In genomic region chr12:92759634-92760268, GRCh38 we compare ENCODE assay signal across 14 cellular contexts. TPM values are rescaled to one million over a fixed set of nuclear protein-coding genes. Genes with fewer than 3 reads are reported as not detected.
A peak's percentile ranks its signal among the peaks of the same experiment; 100 is the strongest.
DNase-seq lines count a peak whose midpoint lies in the region; ATAC-seq, FAIRE-seq and TF ChIP-seq lines count a peak whose summit lies in the region.
"Had no signal": no experiment of that assay in that cellular context is flagged by ENCODE, and none has a peak within 500 bp of the region (broad histone marks: within the 10 kb centered on the region; RNA-seq: fewer than 3 reads in every experiment).

No MANE protein-coding gene starts in this region.

- no peak for ATAC-seq in HG03025 (IDR thresholded peaks at IDR 0.05; ENCODE audit: low FRiP score, unreplicated experiment)
- ATAC-seq in HG03095 (IDR thresholded peaks at IDR 0.05; ENCODE audit: unreplicated experiment) = no peak

- DNase-seq in AG20443 (ENCODE audit: low spot score) (peak; percentile 81), LHCN-M2 (ENCODE audit: low read depth) (peak; percentile 94), astrocyte (ENCODE audit: low read depth) (peak; percentile 98), iris pigment epithelial cell (ENCODE audit: low read depth) (peak; percentile 98), NCI-H187 treated with DMSO at 0.1 percent for 48 hours (lab: John Stamatoyannopoulos, UW) (no peak), ovary (no peak)
- DNase-seq: activated CD4-positive, alpha-beta T cell treated with anti-CD3 and anti-CD28 coated beads, Interleukin-2, amount 10 ng/mL, durations not matched to agents 24 days and 14 days; activated naive CD4-positive, alpha-beta T cell treated with anti-CD3 and anti-CD28 coated beads, Interleukin-2, amount 50 U/mL, for 16 hours; DND-41; esophagus squamous epithelium; transverse colon had no signal

- TF ChIP-seq CTCF in astrocyte (IDR thresholded peaks at IDR 0.05; ENCODE audit: insufficient read depth, low read depth, low read length) (no peak), ovary (IDR thresholded peaks at IDR 0.05) (no peak)

- no peak overlapping the region for H2AFZ ChIP-seq in astrocyte (ENCODE audit: low read depth, low read length)

- no peaks in the 10 kb centered on the region for H4K20me1 ChIP-seq in astrocyte (ENCODE audit: insufficient read depth, low read length)

- H3K27me3 ChIP-seq in astrocyte (ENCODE audit: insufficient read depth, low read length) (no peaks in the 10 kb centered on the region), ovary (no peaks in the 10 kb centered on the region)
- H3K27me3 ChIP-seq: esophagus squamous epithelium, transverse colon had no signal

- 80 to 82% (median 80%) methylated on average over 3 of the region's 3 CpGs for WGBS in ovary, 3 donors

- H3K27ac ChIP-seq in astrocyte (ENCODE audit: low read depth, low read length) (peak overlapping the region; percentile 56), ovary (no peak overlapping the region)
- H3K27ac ChIP-seq: esophagus squamous epithelium, KMS-11, transverse colon had no signal

- no peaks in the 10 kb centered on the region for H3K27me3 Mint-ChIP-seq in astrocyte (ENCODE audit: low read depth, unreplicated experiment)

- no peak for TF ChIP-seq EP300 in ovary (IDR thresholded peaks at IDR 0.05)

- FAIRE-seq in astrocyte (lab: Jason Lieb, UNC) = peak; percentile 94

- no peak overlapping the region for H3K4me3 Mint-ChIP-seq in astrocyte (ENCODE audit: unreplicated experiment)
- H3K4me3 Mint-ChIP-seq: activated CD4-positive, alpha-beta T cell treated with anti-CD3 and anti-CD28 coated beads, Interleukin-2, amount 10 ng/mL, durations not matched to agents 24 days and 14 days had no signal

- H3K36me3 ChIP-seq in astrocyte (ENCODE audit: insufficient read depth, low read length) = no peaks in the 10 kb centered on the region
- H3K36me3 ChIP-seq in ovary = no peaks in the 10 kb centered on the region
- H3K36me3 ChIP-seq: esophagus squamous epithelium, transverse colon had no signal

- TF ChIP-seq POLR2A in ovary (IDR thresholded peaks at IDR 0.05) = no peak

- no peak overlapping the region for H3K4me3 ChIP-seq in astrocyte (ENCODE audit: insufficient read depth, low read depth, low read length)
- no peak overlapping the region for H3K4me3 ChIP-seq in ovary
- H3K4me3 ChIP-seq: esophagus squamous epithelium, transverse colon had no signal

- no peaks in the 10 kb centered on the region for H3K79me2 ChIP-seq in astrocyte (ENCODE audit: insufficient read depth, low read length)

- intact Hi-C loops in ovary (cut with DNase I) = no loop called here

- no peaks in the 10 kb centered on the region for H3K9me3 Mint-ChIP-seq in astrocyte (ENCODE audit: unreplicated experiment)

- peaks cover 21% of the 10 kb centered on the region for H3K4me1 Mint-ChIP-seq in astrocyte (ENCODE audit: low read depth, unreplicated experiment)

- H3K27ac Mint-ChIP-seq in astrocyte (ENCODE audit: unreplicated experiment) = peak overlapping the region; percentile 87
- H3K27ac Mint-ChIP-seq: activated CD4-positive, alpha-beta T cell treated with anti-CD3 and anti-CD28 coated beads, Interleukin-2, amount 10 ng/mL, durations not matched to agents 24 days and 14 days had no signal

- H3K9ac ChIP-seq in astrocyte (ENCODE audit: low read length) = no peak overlapping the region
- H3K9ac ChIP-seq: KMS-11 had no signal

- H3K9me3 ChIP-seq in astrocyte (ENCODE audit: insufficient read depth, low read depth, low read length) (no peaks in the 10 kb centered on the region), ovary (no peaks in the 10 kb centered on the region)
- H3K9me3 ChIP-seq: esophagus squamous epithelium, transverse colon had no signal

- peak overlapping the region; percentile 32 for H3K4me2 ChIP-seq in astrocyte (ENCODE audit: low read length)
- H3K4me2 ChIP-seq: KMS-11 had no signal

- no peaks in the 10 kb centered on the region for H3K36me3 Mint-ChIP-seq in astrocyte (ENCODE audit: low read depth, unreplicated experiment)

- H3K4me1 ChIP-seq in astrocyte (ENCODE audit: insufficient read depth, low read length) = peaks cover 9% of the 10 kb centered on the region
- H3K4me1 ChIP-seq in ovary (ENCODE audit: insufficient read depth) = no peaks in the 10 kb centered on the region
- H3K4me1 ChIP-seq: transverse colon had no signal

RNA-seq across cellular contexts. Expression of gene PLEKHG7, which starts 57.0 kb away (rescaled TPM):
- not detected in 2 replicates for total RNA-seq in LHCN-M2 (2014; rRNA removed)
- 0.06 TPM for polyA plus RNA-seq in LHCN-M2 (2012)
- total RNA-seq in astrocyte = 0.14 and 0.68 TPM in 2 replicates
- 1 to 10 TPM in 1 of 7 donors, under 1 TPM in 4, not detected in 2; 0.20 to 6.1 (median 0.36) TPM for total RNA-seq in ovary
- polyA plus RNA-seq in ovary = not detected
- total RNA-seq: activated CD4-positive, alpha-beta T cell treated with anti-CD3 and anti-CD28 coated beads, Interleukin-2, amount 10 ng/mL, durations not matched to agents 24 days and 14 days; esophagus squamous epithelium had no signal

Comparison
In these comparisons a context has a peak if more than half of its experiments do, and no peak if none do; other contexts are left out.
1. DNase-seq: peak in AG20443 (single experiment), LHCN-M2 (single experiment), astrocyte (single experiment) and iris pigment epithelial cell (single experiment); none in NCI-H187 treated with DMSO at 0.1 percent for 48 hours (single experiment) and ovary (0 of 5).